Comparison of ENCODE assay signal across 9 cellular contexts in genomic region chr1:54772951-54773350, GRCh38. TPM values are rescaled to one million over a fixed set of nuclear protein-coding genes. Genes with fewer than 3 reads are reported as not detected.
"Had no signal": no experiment of that assay in that cellular context is flagged by ENCODE, and none has a peak within 500 bp of the region (broad histone marks: within the 10 kb centered on the region; RNA-seq: fewer than 3 reads in every experiment).

No MANE protein-coding gene starts in this region.

- FAIRE-seq: G401.6, GM12878, GM12891, GM12892, GM18507, GM19239 had no signal

- ATAC-seq: GM12878 had no signal

- H3K4me3 ChIP-seq: GM12878 had no signal

- DNase-seq: GDM1, GF-D8 had no signal

RNA-seq across cellular contexts. Expression of gene TTC22, which starts 28.2 kb away (rescaled TPM):
- total RNA-seq: G401 had no signal
